In the genomic region with DNA sequence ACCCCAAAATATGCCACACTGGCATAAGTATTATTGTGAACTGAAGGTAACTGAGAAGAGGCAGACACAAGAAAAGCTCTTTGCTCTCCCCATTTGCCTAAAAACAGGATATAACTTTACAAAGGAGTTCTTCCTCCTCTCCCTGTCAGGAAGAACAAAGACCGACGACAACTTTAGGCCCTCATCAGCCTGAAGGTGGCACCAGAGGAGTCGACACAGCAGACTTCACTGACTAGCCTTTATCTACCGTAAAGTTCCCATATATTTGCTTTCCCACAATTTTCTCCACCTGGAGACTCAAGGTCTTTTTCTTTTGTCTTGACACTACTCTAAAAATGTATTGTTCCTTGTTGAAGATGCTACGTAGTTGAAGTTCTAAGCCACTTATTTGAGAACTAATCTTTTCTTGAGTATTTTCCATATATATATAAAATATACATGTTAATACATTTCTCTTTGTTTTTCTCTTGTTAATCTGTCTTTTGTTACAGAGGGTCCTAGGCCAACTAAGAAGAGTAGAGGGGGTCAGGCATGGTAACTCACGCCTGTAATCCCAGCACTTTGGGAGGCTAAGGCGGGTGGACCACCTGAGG, we compare ENCODE assay signal across 1 cellular context.
TF ChIP-seq lines count a peak whose summit lies in the region.

No MANE protein-coding gene starts in this region.

TF ChIP-seq in K562, 482 proteins besides CTCF, POLR2A, EP300 and RAD21 (continued from another document):
- TF ChIP-seq ZBTB40 (IDR thresholded peaks at IDR 0.05) = no peak; the same call in 1 of the 2 replicates
- no peak for TF ChIP-seq ZBTB40 (CRISPR knock-in tag; IDR thresholded peaks at IDR 0.05)
- TF ChIP-seq FOXJ2 (tag; IDR thresholded peaks at IDR 0.05) = no peak
- TF ChIP-seq BACH1 (tag; IDR thresholded peaks at IDR 0.05) = no peak
- no peak for TF ChIP-seq GTF2F1 (IDR thresholded peaks at IDR 0.05; ENCODE audit: low read depth, low read length)
- no peak for TF ChIP-seq KAT8 (IDR thresholded peaks at IDR 0.05; ENCODE audit: low read depth)
- TF ChIP-seq CREBBP (IDR thresholded peaks at IDR 0.05; ENCODE audit: low read depth, low read length) = no peak
- TF ChIP-seq MAFG (tag; conservative IDR thresholded peaks at IDR 0.05) = peak; percentile 20; the same call in 1 of the 2 replicates
- no peak for TF ChIP-seq THRA (IDR thresholded peaks at IDR 0.05)
- no peak for TF ChIP-seq KLF16 (IDR thresholded peaks at IDR 0.05)
- no peak for TF ChIP-seq MAFF (IDR thresholded peaks at IDR 0.05; ENCODE audit: low read length)
- no peak for TF ChIP-seq ESRRB (CRISPR knock-in tag; IDR thresholded peaks at IDR 0.05; ENCODE audit: borderline replicate concordance)
- no peak for TF ChIP-seq COPS2 (conservative IDR thresholded peaks at IDR 0.05)
- peak; percentile 35; the same call in 1 of the 2 replicates for TF ChIP-seq JUND (IDR thresholded peaks at IDR 0.05; ENCODE audit: borderline replicate concordance, low read depth, low read length)
- no peak for TF ChIP-seq JUND (tag; IDR thresholded peaks at IDR 0.05; ENCODE audit: borderline replicate concordance, low read depth, low read length)
- no peak for TF ChIP-seq ZNF644 (tag; IDR thresholded peaks at IDR 0.05; ENCODE audit: low read depth)
- TF ChIP-seq, protein P1, sequence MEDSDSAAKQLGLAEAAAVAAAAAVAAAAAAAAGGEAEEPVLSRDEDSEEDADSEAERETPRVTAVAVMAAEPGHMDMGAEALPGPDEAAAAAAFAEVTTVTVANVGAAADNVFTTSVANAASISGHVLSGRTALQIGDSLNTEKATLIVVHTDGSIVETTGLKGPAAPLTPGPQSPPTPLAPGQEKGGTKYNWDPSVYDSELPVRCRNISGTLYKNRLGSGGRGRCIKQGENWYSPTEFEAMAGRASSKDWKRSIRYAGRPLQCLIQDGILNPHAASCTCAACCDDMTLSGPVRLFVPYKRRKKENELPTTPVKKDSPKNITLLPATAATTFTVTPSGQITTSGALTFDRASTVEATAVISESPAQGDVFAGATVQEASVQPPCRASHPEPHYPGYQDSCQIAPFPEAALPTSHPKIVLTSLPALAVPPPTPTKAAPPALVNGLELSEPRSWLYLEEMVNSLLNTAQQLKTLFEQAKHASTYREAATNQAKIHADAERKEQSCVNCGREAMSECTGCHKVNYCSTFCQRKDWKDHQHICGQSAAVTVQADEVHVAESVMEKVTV (CRISPR knock-in tag; IDR thresholded peaks at IDR 0.05) = peak; percentile 64
- peak; percentile 63 for TF ChIP-seq CREM (IDR thresholded peaks at IDR 0.05; ENCODE audit: low read depth)
- no peak for TF ChIP-seq DIDO1 (tag; IDR thresholded peaks at IDR 0.05; ENCODE audit: low read depth)
- no peak for TF ChIP-seq MTA2 (IDR thresholded peaks at IDR 0.05; ENCODE audit: low read depth)
- TF ChIP-seq SMARCA4 (IDR thresholded peaks at IDR 0.05) = peak; percentile 30; the same call in 1 of the 2 replicates
- no peak for TF ChIP-seq PML (IDR thresholded peaks at IDR 0.05; ENCODE audit: low read length)
- no peak for TF ChIP-seq KDM5B (IDR thresholded peaks at IDR 0.05; ENCODE audit: insufficient replicate concordance, low read depth, low read length)
- TF ChIP-seq, protein P2, sequence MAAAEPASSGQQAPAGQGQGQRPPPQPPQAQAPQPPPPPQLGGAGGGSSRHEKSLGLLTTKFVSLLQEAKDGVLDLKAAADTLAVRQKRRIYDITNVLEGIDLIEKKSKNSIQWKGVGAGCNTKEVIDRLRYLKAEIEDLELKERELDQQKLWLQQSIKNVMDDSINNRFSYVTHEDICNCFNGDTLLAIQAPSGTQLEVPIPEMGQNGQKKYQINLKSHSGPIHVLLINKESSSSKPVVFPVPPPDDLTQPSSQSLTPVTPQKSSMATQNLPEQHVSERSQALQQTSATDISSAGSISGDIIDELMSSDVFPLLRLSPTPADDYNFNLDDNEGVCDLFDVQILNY (CRISPR knock-in tag; IDR thresholded peaks at IDR 0.05) = no peak
- TF ChIP-seq SMC3 (conservative IDR thresholded peaks at IDR 0.05; ENCODE audit: insufficient read depth, low read depth, low read length) = peak; percentile 47; the same call in 1 of the 2 replicates
- TF ChIP-seq SREBF2 (CRISPR knock-in tag; IDR thresholded peaks at IDR 0.05) = no peak
- no peak for TF ChIP-seq MTF1 (CRISPR knock-in tag; IDR thresholded peaks at IDR 0.05; ENCODE audit: borderline replicate concordance)
- no peak for TF ChIP-seq MNT (conservative IDR thresholded peaks at IDR 0.05)
- peak; percentile 63; the same call in 1 of the 2 replicates for TF ChIP-seq ZNF175 (CRISPR knock-in tag; IDR thresholded peaks at IDR 0.05; ENCODE audit: low read depth)
- peak; percentile 28; the same call in 1 of the 2 replicates for TF ChIP-seq NFATC3 (IDR thresholded peaks at IDR 0.05)
- no peak for TF ChIP-seq TAF7 (tag; IDR thresholded peaks at IDR 0.05)
- TF ChIP-seq, protein P3, sequence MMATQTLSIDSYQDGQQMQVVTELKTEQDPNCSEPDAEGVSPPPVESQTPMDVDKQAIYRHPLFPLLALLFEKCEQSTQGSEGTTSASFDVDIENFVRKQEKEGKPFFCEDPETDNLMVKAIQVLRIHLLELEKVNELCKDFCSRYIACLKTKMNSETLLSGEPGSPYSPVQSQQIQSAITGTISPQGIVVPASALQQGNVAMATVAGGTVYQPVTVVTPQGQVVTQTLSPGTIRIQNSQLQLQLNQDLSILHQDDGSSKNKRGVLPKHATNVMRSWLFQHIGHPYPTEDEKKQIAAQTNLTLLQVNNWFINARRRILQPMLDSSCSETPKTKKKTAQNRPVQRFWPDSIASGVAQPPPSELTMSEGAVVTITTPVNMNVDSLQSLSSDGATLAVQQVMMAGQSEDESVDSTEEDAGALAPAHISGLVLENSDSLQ (IDR thresholded peaks at IDR 0.05) = peak; percentile 12; the same call in 1 of the 2 replicates
- TF ChIP-seq PTTG1 (tag; IDR thresholded peaks at IDR 0.05; ENCODE audit: low read depth) = no peak
- TF ChIP-seq WHSC1 (IDR thresholded peaks at IDR 0.05; ENCODE audit: low read length) = no peak
- no peak for TF ChIP-seq C11orf30 (IDR thresholded peaks at IDR 0.05; ENCODE audit: low read depth)
- no peak for TF ChIP-seq ZNF699 (CRISPR knock-in tag; IDR thresholded peaks at IDR 0.05; ENCODE audit: insufficient replicate concordance)
TF ChIP-seq in K562: peak in this region for 13.
